In genomic region chr1:27591622-27592021, GRCh38 we compare ENCODE assay signal across 14 cellular contexts. TPM values are rescaled to one million over a fixed set of nuclear protein-coding genes. Genes with fewer than 3 reads are reported as not detected.
DNase-seq lines count a peak whose midpoint lies in the region; ATAC-seq and TF ChIP-seq lines count a peak whose summit lies in the region.
"Had no signal": no experiment of that assay in that cellular context is flagged by ENCODE, and none has a peak within 500 bp of the region (broad histone marks: within the 10 kb centered on the region; RNA-seq: fewer than 3 reads in every experiment).

No MANE protein-coding gene starts in this region.

- H3K79me2 ChIP-seq in Karpas-422 (ENCODE audit: low read length) = no peaks in the 10 kb centered on the region

- intact Hi-C loops in A673 (cut with micrococcal nuclease; ENCODE audit: unreplicated experiment) = no loop called here

- H3K4me2 ChIP-seq in Karpas-422 (ENCODE audit: low read depth, low read length, poor library complexity, severe bottlenecking) = no peak overlapping the region

- POLR2A ChIA-PET in A673 (lab: Charles Lee; ENCODE audit: low non-redundant PET) = no interaction called here

- no peak for TF ChIP-seq EP300 in upper lobe of left lung (IDR thresholded peaks at IDR 0.05)

- H3K4me1 Mint-ChIP-seq in brain (no peaks in the 10 kb centered on the region), nephron (peaks cover 14% of the 10 kb centered on the region)

- H4K20me1 ChIP-seq in Karpas-422 (ENCODE audit: insufficient read depth, low read depth, low read length) = peaks cover 24% of the 10 kb centered on the region

- no peaks in the 10 kb centered on the region for H3K9me3 Mint-ChIP-seq in brain
- no peaks in the 10 kb centered on the region for H3K9me3 Mint-ChIP-seq in nephron
- H3K9me3 Mint-ChIP-seq: neural crest cell had no signal

- TF ChIP-seq CTCF in A673 (conservative IDR thresholded peaks at IDR 0.05; ENCODE audit: low read depth, low read length) (no peak), brain (conservative IDR thresholded peaks at IDR 0.05) (no peak), nephron (IDR thresholded peaks at IDR 0.05; ENCODE audit: unreplicated experiment in 3 of 3) (no peak), upper lobe of left lung (IDR thresholded peaks at IDR 0.05) (no peak)

- H3K9ac ChIP-seq in Karpas-422 (ENCODE audit: low read length) = no peak overlapping the region

- WGBS in upper lobe of left lung, 2 donors = 43 to 65% methylated on average over 3 to 4 of the region's 4 CpGs

- H3K9me3 ChIP-seq in A673 (ENCODE audit: low read depth, low read length, poor library complexity, severe bottlenecking) (no peaks in the 10 kb centered on the region), Karpas-422 (ENCODE audit: low read length) (no peaks in the 10 kb centered on the region), upper lobe of left lung (no peaks in the 10 kb centered on the region)

- H3K4me1 ChIP-seq in A673 (ENCODE audit: insufficient read depth, low read length, poor library complexity, severe bottlenecking) (peaks cover 65% of the 10 kb centered on the region), Karpas-422 (ENCODE audit: low read length) (no peaks in the 10 kb centered on the region), upper lobe of left lung (peaks cover 35 to 70% (median 57%) of the 10 kb centered on the region in 4 donors)

- no peak for ATAC-seq in upper lobe of left lung (ENCODE audit: low FRiP score in 2 of 2)
- no peak for ATAC-seq in stimulated activated naive CD8-positive, alpha-beta T cell treated with anti-CD3 and anti-CD28 coated beads, Interleukin-15, Interleukin-2, amounts not matched to agents 100 U/mL and 50 U/mL, for 24 hours
- no peak for ATAC-seq in GM18870 (IDR thresholded peaks at IDR 0.05; ENCODE audit: unreplicated experiment)
- ATAC-seq: left lobe of liver had no signal

- no peaks in the 10 kb centered on the region for H3K36me3 Mint-ChIP-seq in brain
- no peaks in the 10 kb centered on the region for H3K36me3 Mint-ChIP-seq in nephron (ENCODE audit: low read depth)

- CTCF ChIA-PET in A673 (lab: Charles Lee) = interaction anchor here (1.3 kb wide), 1 partner anchor 35 kb away, joined by 3 read pairs; no protein-coding TSS in a partner anchor

- no peaks in the 10 kb centered on the region for H3K27me3 ChIP-seq in A673 (replicated peaks; ENCODE audit: insufficient read depth, low read depth, low read length, poor library complexity)
- no peaks in the 10 kb centered on the region for H3K27me3 ChIP-seq in Karpas-422 (ENCODE audit: low read length)
- H3K27me3 ChIP-seq in upper lobe of left lung = no peaks in the 10 kb centered on the region

- H3K4me3 Mint-ChIP-seq in brain (peak overlapping the region in 1 of 5 experiments; percentile 69), nephron (no peak overlapping the region)
- H3K4me3 Mint-ChIP-seq: B cell, neural crest cell had no signal

- no peak for TF ChIP-seq POLR2A in upper lobe of left lung (IDR thresholded peaks at IDR 0.05)

- H3K27me3 Mint-ChIP-seq in brain (no peaks in the 10 kb centered on the region), nephron (ENCODE audit: low read depth) (no peaks in the 10 kb centered on the region)
- H3K27me3 Mint-ChIP-seq: B cell had no signal

- BruUV-seq in A673 (replicated peaks; lab: Mats Ljungman, UMichigan) = no TSS peak

- H3K9me2 ChIP-seq in Karpas-422 (replicated peaks; ENCODE audit: insufficient read depth, low read length) = no peaks in the 10 kb centered on the region

- no peaks in the 10 kb centered on the region for H3K36me3 ChIP-seq in A673 (ENCODE audit: insufficient read depth, low read length, poor library complexity, severe bottlenecking)
- no peaks in the 10 kb centered on the region for H3K36me3 ChIP-seq in Karpas-422 (ENCODE audit: insufficient read depth, low read length)
- H3K36me3 ChIP-seq in upper lobe of left lung = peaks cover 0 to 7% (median 0%) of the 10 kb centered on the region in 4 donors

- no peak overlapping the region for H2AFZ ChIP-seq in Karpas-422 (ENCODE audit: low read length)

- H3K4me3 ChIP-seq in A673 (ENCODE audit: low read depth, low read length, poor library complexity, severe bottlenecking) = no peak overlapping the region
- no peak overlapping the region for H3K4me3 ChIP-seq in Karpas-422 (ENCODE audit: low read length)
- no peak overlapping the region for H3K4me3 ChIP-seq in upper lobe of left lung

- H3K27ac ChIP-seq in A673 (ENCODE audit: low read depth, low read length, poor library complexity, severe bottlenecking) = no peak overlapping the region
- no peak overlapping the region for H3K27ac ChIP-seq in Karpas-422 (ENCODE audit: low read length)
- peak overlapping the region in 2 of 4 donors; percentile 64 to 78 for H3K27ac ChIP-seq in upper lobe of left lung

- DNase-seq in A673 (ENCODE audit: low spot score) (peak; percentile 56), Karpas-422 (peak; percentile 58), upper lobe of left lung (no peak)
- no peak for DNase-seq in stimulated activated naive CD8-positive, alpha-beta T cell treated with anti-CD3 and anti-CD28 coated beads, Interleukin-15, Interleukin-2, amounts not matched to agents 100 U/mL and 50 U/mL, for 24 hours
- no peak for DNase-seq in activated CD4-positive, alpha-beta T cell treated with anti-CD3 and anti-CD28 coated beads for 1 hour
- DNase-seq: activated naive CD4-positive, alpha-beta T cell treated with anti-CD3 and anti-CD28 coated beads, Interleukin-2, amount 50 U/mL, for 16 hours; KBM-7; NCI-H2227 treated with DMSO at 0.1 percent for 48 hours had no signal

- H3K27ac Mint-ChIP-seq in brain (peak overlapping the region in 4 of 5 experiments; percentile 17 to 94 (median 46)), nephron (peak overlapping the region; percentile 17 to 20 (median 18))
- H3K27ac Mint-ChIP-seq: B cell had no signal

RNA-seq across cellular contexts. Expression of gene AHDC1, which starts 12.3 kb away (rescaled TPM):
- total RNA-seq in A673 (2021) (33.2 and 34.2 TPM in 2 replicates), upper lobe of left lung (10 to 100 TPM; 10.8 to 43.4 (median 26.2) TPM)
- 2.1 and 2.2 TPM in 2 replicates for total RNA-seq in Karpas-422 (2014; rRNA removed; shearing (Covaris generic); ENCODE audit: low replicate concordance)
- 48.8 TPM for polyA plus RNA-seq in brain (ENCODE audit: insufficient read depth, low read depth, low replicate concordance)

RNA-seq across cellular contexts. Expression of gene FGR, which starts 43.4 kb away (rescaled TPM):
- not detected in 2 replicates for total RNA-seq in A673 (2021)
- total RNA-seq in Karpas-422 (2014; rRNA removed; shearing (Covaris generic); ENCODE audit: low replicate concordance) = 3.0 and 5.6 TPM in 2 replicates
- 2.7 TPM for polyA plus RNA-seq in brain (ENCODE audit: insufficient read depth, low read depth, low replicate concordance)
- total RNA-seq in upper lobe of left lung = 100 to 1,000 TPM in 5 of 6 donors, 10 to 100 TPM in 1; 59.8 to 234 (median 150) TPM
- total RNA-seq: neural crest cell had no signal

Comparison
In these comparisons a context has a peak if more than half of its experiments do, and no peak if none do; other contexts are left out.
1. DNase-seq: peak in A673 (single experiment) and Karpas-422 (single experiment); none in upper lobe of left lung (0 of 2), stimulated activated naive CD8-positive, alpha-beta T cell treated with anti-CD3 and anti-CD28 coated beads, Interleukin-15, Interleukin-2, amounts not matched to agents 100 U/mL and 50 U/mL, for 24 hours (single experiment) and activated CD4-positive, alpha-beta T cell treated with anti-CD3 and anti-CD28 coated beads for 1 hour (single experiment).